In genomic region chr4:154164931-154165839, GRCh38 we compare ENCODE assay signal across 11 cellular contexts.
A peak's percentile ranks its signal among the peaks of the same experiment; 100 is the strongest.
DNase-seq lines count a peak whose midpoint lies in the region; ATAC-seq and TF ChIP-seq lines count a peak whose summit lies in the region.
"Had no signal": no experiment of that assay in that cellular context is flagged by ENCODE, and none has a peak within 500 bp of the region (broad histone marks: within the 10 kb centered on the region; RNA-seq: fewer than 3 reads in every experiment).

No MANE protein-coding gene starts in this region.

- H3K27ac ChIP-seq in osteoblast (ENCODE audit: low read depth, low read length) (peak overlapping the region; percentile 9), colonic mucosa (no peak overlapping the region)

- no peak for TF ChIP-seq CTCF in osteoblast (IDR thresholded peaks at IDR 0.05; ENCODE audit: extremely low read depth, low read depth, low read length)
- TF ChIP-seq CTCF in colonic mucosa (IDR thresholded peaks at IDR 0.05): no peak

- POLR2A ChIA-PET in activated CD4-positive, alpha-beta memory T cell treated with anti-CD3 and anti-CD28 coated beads for 36 hours (lab: Charles Lee): no interaction called here
- POLR2A ChIA-PET in activated CD4-positive, alpha-beta memory T cell treated with anti-CD3 and anti-CD28 coated beads, Interleukin-2, amount 10 ng/mL, durations not matched to agents 7 days and 5 days (lab: Charles Lee): no interaction called here

- peaks cover 16% of the 10 kb centered on the region for H3K4me1 Mint-ChIP-seq in activated CD4-positive, alpha-beta memory T cell treated with anti-CD3 and anti-CD28 coated beads for 36 hours (ENCODE audit: low read depth)
- no peaks in the 10 kb centered on the region for H3K4me1 Mint-ChIP-seq in activated CD4-positive, alpha-beta memory T cell treated with anti-CD3 and anti-CD28 coated beads, Interleukin-2, amount 10 ng/mL, durations not matched to agents 7 days and 5 days
- peaks cover 27% of the 10 kb centered on the region for H3K4me1 Mint-ChIP-seq in activated T-cell treated with anti-CD3 and anti-CD28 coated beads, Interleukin-2, amount 50 U/mL, for 24 hours (ENCODE audit: low read depth)
- H3K4me1 Mint-ChIP-seq: activated B cell treated with CpG ODN at 0.5 μM for 24 hours; CD4-positive, CD25-positive, alpha-beta regulatory T cell; naive B cell had no signal

- H3K4me3 Mint-ChIP-seq in activated CD4-positive, alpha-beta memory T cell treated with anti-CD3 and anti-CD28 coated beads for 36 hours: no peak overlapping the region
- H3K4me3 Mint-ChIP-seq in activated CD4-positive, alpha-beta memory T cell treated with anti-CD3 and anti-CD28 coated beads, Interleukin-2, amount 10 ng/mL, durations not matched to agents 7 days and 5 days: no peak overlapping the region
- H3K4me3 Mint-ChIP-seq in activated T-cell treated with anti-CD3 and anti-CD28 coated beads, Interleukin-2, amount 50 U/mL, for 24 hours: no peak overlapping the region
- H3K4me3 Mint-ChIP-seq: activated B cell treated with CpG ODN at 0.5 μM for 24 hours; CD4-positive, CD25-positive, alpha-beta regulatory T cell; naive B cell had no signal

- CTCF ChIA-PET in activated CD4-positive, alpha-beta memory T cell treated with anti-CD3 and anti-CD28 coated beads for 36 hours (lab: Charles Lee): interaction anchor here (0.6 kb wide), 1 partner anchor 400 kb away, joined by 3 read pairs; no protein-coding TSS in a partner anchor
- CTCF ChIA-PET in activated CD4-positive, alpha-beta memory T cell treated with anti-CD3 and anti-CD28 coated beads, Interleukin-2, amount 10 ng/mL, durations not matched to agents 7 days and 5 days (lab: Charles Lee): no interaction called here

- no peak overlapping the region for H2AFZ ChIP-seq in osteoblast (ENCODE audit: low read length)

- H3K4me2 ChIP-seq in osteoblast (ENCODE audit: insufficient read depth, low read length): no peak overlapping the region

- peak overlapping the region; percentile 11 for H3K27ac Mint-ChIP-seq in activated CD4-positive, alpha-beta memory T cell treated with anti-CD3 and anti-CD28 coated beads for 36 hours
- no peak overlapping the region for H3K27ac Mint-ChIP-seq in activated CD4-positive, alpha-beta memory T cell treated with anti-CD3 and anti-CD28 coated beads, Interleukin-2, amount 10 ng/mL, durations not matched to agents 7 days and 5 days
- peak overlapping the region; percentile 89 for H3K27ac Mint-ChIP-seq in activated T-cell treated with anti-CD3 and anti-CD28 coated beads, Interleukin-2, amount 50 U/mL, for 24 hours
- H3K27ac Mint-ChIP-seq: activated B cell treated with CpG ODN at 0.5 μM for 24 hours, naive B cell had no signal

- H3K36me3 Mint-ChIP-seq in activated CD4-positive, alpha-beta memory T cell treated with anti-CD3 and anti-CD28 coated beads for 36 hours: no peaks in the 10 kb centered on the region
- H3K36me3 Mint-ChIP-seq in activated CD4-positive, alpha-beta memory T cell treated with anti-CD3 and anti-CD28 coated beads, Interleukin-2, amount 10 ng/mL, durations not matched to agents 7 days and 5 days (ENCODE audit: low read depth): no peaks in the 10 kb centered on the region
- no peaks in the 10 kb centered on the region for H3K36me3 Mint-ChIP-seq in activated T-cell treated with anti-CD3 and anti-CD28 coated beads, Interleukin-2, amount 50 U/mL, for 24 hours (ENCODE audit: low read depth)
- H3K36me3 Mint-ChIP-seq: CD4-positive, CD25-positive, alpha-beta regulatory T cell; naive B cell had no signal

- ATAC-seq in HG02885 (IDR thresholded peaks at IDR 0.05; ENCODE audit: poor library complexity, unreplicated experiment): peak; percentile 84

- no peak overlapping the region for H3K4me3 ChIP-seq in osteoblast (ENCODE audit: insufficient read depth, low read length)
- no peak overlapping the region for H3K4me3 ChIP-seq in colonic mucosa

- intact Hi-C loops in activated CD4-positive, alpha-beta memory T cell treated with anti-CD3 and anti-CD28 coated beads for 36 hours (cut with micrococcal nuclease): loop anchor here (1.0 to 5.0 kb wide), 5 partner anchors 222 to 1050 kb away; partner anchors contain the start of gene SFRP2
- intact Hi-C loops in colonic mucosa (cut with DNase I): no loop called here

- no peaks in the 10 kb centered on the region for H3K36me3 ChIP-seq in osteoblast (ENCODE audit: insufficient read depth, low read length)
- no peaks in the 10 kb centered on the region for H3K36me3 ChIP-seq in colonic mucosa

- H4K20me1 ChIP-seq in osteoblast (ENCODE audit: insufficient read depth, low read length): no peaks in the 10 kb centered on the region

- H3K9me3 Mint-ChIP-seq in activated CD4-positive, alpha-beta memory T cell treated with anti-CD3 and anti-CD28 coated beads for 36 hours: no peaks in the 10 kb centered on the region
- no peaks in the 10 kb centered on the region for H3K9me3 Mint-ChIP-seq in activated CD4-positive, alpha-beta memory T cell treated with anti-CD3 and anti-CD28 coated beads, Interleukin-2, amount 10 ng/mL, durations not matched to agents 7 days and 5 days
- peaks cover 16% of the 10 kb centered on the region for H3K9me3 Mint-ChIP-seq in activated T-cell treated with anti-CD3 and anti-CD28 coated beads, Interleukin-2, amount 50 U/mL, for 24 hours

- H3K27me3 Mint-ChIP-seq in activated CD4-positive, alpha-beta memory T cell treated with anti-CD3 and anti-CD28 coated beads for 36 hours: peaks cover 9% of the 10 kb centered on the region
- H3K27me3 Mint-ChIP-seq in activated CD4-positive, alpha-beta memory T cell treated with anti-CD3 and anti-CD28 coated beads, Interleukin-2, amount 10 ng/mL, durations not matched to agents 7 days and 5 days: no peaks in the 10 kb centered on the region
- H3K27me3 Mint-ChIP-seq in activated T-cell treated with anti-CD3 and anti-CD28 coated beads, Interleukin-2, amount 50 U/mL, for 24 hours: peaks cover 19% of the 10 kb centered on the region
- H3K27me3 Mint-ChIP-seq: activated B cell treated with CpG ODN at 0.5 μM for 24 hours had no signal

- H3K9me3 ChIP-seq in osteoblast (ENCODE audit: low read depth, low read length) (no peaks in the 10 kb centered on the region), colonic mucosa (no peaks in the 10 kb centered on the region)

- H3K4me1 ChIP-seq in osteoblast (ENCODE audit: insufficient read depth, low read length): no peaks in the 10 kb centered on the region
- H3K4me1 ChIP-seq in colonic mucosa: no peaks in the 10 kb centered on the region

- peak; percentile 49 for DNase-seq in activated CD4-positive, alpha-beta memory T cell treated with anti-CD3 and anti-CD28 coated beads for 36 hours
- no peak for DNase-seq in activated CD4-positive, alpha-beta memory T cell treated with anti-CD3 and anti-CD28 coated beads, Interleukin-2, amount 10 ng/mL, durations not matched to agents 7 days and 5 days
- DNase-seq in activated T-cell treated with anti-CD3 and anti-CD28 coated beads, Interleukin-2, amount 50 U/mL, for 24 hours: no peak
- DNase-seq in osteoblast (ENCODE audit: insufficient read length, low spot score, missing footprints): peak; percentile 21
- DNase-seq in NCI-H1930 (lab: John Stamatoyannopoulos, UW): no peak
- DNase-seq in activated gamma-delta T cell treated with Interleukin-2 at 50 U/mL for 16 hours: no peak
- DNase-seq in colonic mucosa: no peak
- DNase-seq: activated B cell treated with CpG ODN at 0.5 μM for 24 hours, naive B cell had no signal

- no peaks in the 10 kb centered on the region for H3K79me2 ChIP-seq in osteoblast (ENCODE audit: insufficient read depth, low read length)

- no peak overlapping the region for H3K9ac ChIP-seq in colonic mucosa (ENCODE audit: low read depth in 2 of 2, low read length in 2 of 2)

- no peaks in the 10 kb centered on the region for H3K27me3 ChIP-seq in osteoblast (ENCODE audit: insufficient read depth, low read length)
- H3K27me3 ChIP-seq in colonic mucosa: no peaks in the 10 kb centered on the region

Comparison
In these comparisons a context has a peak if more than half of its experiments do, and no peak if none do; other contexts are left out.
1. DNase-seq: peak in activated CD4-positive, alpha-beta memory T cell treated with anti-CD3 and anti-CD28 coated beads for 36 hours (single experiment) and osteoblast (single experiment); none in activated CD4-positive, alpha-beta memory T cell treated with anti-CD3 and anti-CD28 coated beads, Interleukin-2, amount 10 ng/mL, durations not matched to agents 7 days and 5 days (single experiment), activated T-cell treated with anti-CD3 and anti-CD28 coated beads, Interleukin-2, amount 50 U/mL, for 24 hours (single experiment), NCI-H1930 (0 of 2), activated gamma-delta T cell treated with Interleukin-2 at 50 U/mL for 16 hours (single experiment) and colonic mucosa (single experiment).